In the genomic region with DNA sequence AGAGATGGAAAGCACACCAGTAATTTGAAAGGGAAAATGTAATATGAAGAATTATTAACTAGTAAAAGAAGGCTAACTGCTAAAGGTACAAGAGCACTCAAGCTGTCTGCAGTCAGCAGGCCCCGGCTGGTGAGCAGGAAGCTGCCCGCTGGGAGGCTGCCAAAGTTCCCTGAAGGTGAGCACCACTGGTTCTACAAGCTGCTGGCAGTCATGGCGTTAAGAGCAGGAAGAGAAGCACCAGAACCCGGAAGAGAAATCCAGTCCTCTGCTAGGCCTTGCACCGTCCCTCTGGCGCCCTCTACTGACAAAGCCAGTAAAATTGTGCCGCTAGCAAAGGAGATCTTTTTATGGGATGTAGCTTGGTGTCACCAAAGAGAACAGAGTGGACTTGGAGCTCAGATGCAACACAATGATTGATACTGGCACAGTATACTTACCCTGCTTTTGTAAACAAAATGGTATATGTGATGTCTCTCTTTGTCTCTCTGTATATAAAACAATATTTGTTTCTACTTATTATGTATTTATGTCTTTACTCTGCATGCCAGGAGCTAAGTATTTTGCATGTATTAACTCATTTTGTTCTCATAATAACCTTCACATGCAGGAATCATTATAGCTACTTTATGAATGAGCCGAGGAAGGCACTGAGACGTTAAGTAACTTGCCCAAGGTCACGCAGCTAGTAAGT, we compare ENCODE assay signal across 8 cellular contexts. TPM values are rescaled to one million over a fixed set of nuclear protein-coding genes. Genes with fewer than 3 reads are reported as not detected.
DNase-seq lines count a peak whose midpoint lies in the region; ATAC-seq and TF ChIP-seq lines count a peak whose summit lies in the region.

No MANE protein-coding gene starts in this region.

- H3K9me2 ChIP-seq in OCI-LY7 (ENCODE audit: insufficient read depth, low read length), result no peaks in the 10 kb centered on the region

- H3K79me2 ChIP-seq in OCI-LY7 (ENCODE audit: insufficient read depth, low read depth, low read length), result peaks cover 35% of the 10 kb centered on the region

- peaks cover 14 to 73% (median 45%) of the 10 kb centered on the region in 4 donors for H3K4me1 Mint-ChIP-seq in naive thymus-derived CD8-positive, alpha-beta T cell
- H3K4me1 Mint-ChIP-seq in stimulated activated memory B cell treated with anti-CD40 and anti-IgM and Interleukin-4, amounts not matched to agents 10 μg/mL and 1 μg/mL and 100 μg/mL, for 72 hours, result peaks cover 35% of the 10 kb centered on the region

- BruUV-seq in OCI-LY7 (replicated peaks; lab: Mats Ljungman, UMichigan), result no TSS peak

- CTCF ChIA-PET in OCI-LY7 (lab: Charles Lee; ENCODE audit: unreplicated experiment), result interaction anchor here (0.6 to 1.9 kb wide), 20 partner anchors 9 to 331 kb away, joined by 3 to 9 read pairs (median 6); a partner anchor contains a TSS

- H3K4me2 ChIP-seq in OCI-LY7 (ENCODE audit: low read length), result peak overlapping the region; percentile 82

- peak overlapping the region; percentile 97 for H2AFZ ChIP-seq in OCI-LY7 (ENCODE audit: low read length)

- peak overlapping the region; percentile 61 for H3K27ac ChIP-seq in OCI-LY7 (ENCODE audit: low read depth, low read length, poor library complexity, severe bottlenecking)

- POLR2A ChIA-PET in OCI-LY7 (lab: Charles Lee), result interaction anchor here (0.6 to 2.1 kb wide), 30 partner anchors 9 to 972 kb away, joined by 3 to 10 read pairs (median 4); a partner anchor contains a TSS
- POLR2A ChIA-PET in naive thymus-derived CD8-positive, alpha-beta T cell (lab: Charles Lee), result interaction anchor here (0.6 to 4.6 kb wide), 26 partner anchors 12 to 519 kb away, joined by 3 to 88 read pairs (median 4); a partner anchor contains a TSS

- 0 out of 2 replicates have a peak, but pooled peaks cover 5% of the 10 kb centered on the region for H3K36me3 ChIP-seq in OCI-LY7 (ENCODE audit: insufficient read depth, low read length)

- peaks cover 0 to 10% (median 2%) of the 10 kb centered on the region in 3 donors for H3K36me3 Mint-ChIP-seq in naive thymus-derived CD8-positive, alpha-beta T cell
- peaks cover 10% of the 10 kb centered on the region for H3K36me3 Mint-ChIP-seq in stimulated activated memory B cell treated with anti-CD40 and anti-IgM and Interleukin-4, amounts not matched to agents 10 μg/mL and 1 μg/mL and 100 μg/mL, for 72 hours

- peaks cover 14% of the 10 kb centered on the region; the same call in 1 of the 2 replicates for H4K20me1 ChIP-seq in OCI-LY7 (ENCODE audit: insufficient read depth, low read length)

- H3K4me3 Mint-ChIP-seq in naive thymus-derived CD8-positive, alpha-beta T cell, result peak overlapping the region; percentile 44 to 99 (median 96)
- peak overlapping the region; percentile 91 for H3K4me3 Mint-ChIP-seq in stimulated activated memory B cell treated with anti-CD40 and anti-IgM and Interleukin-4, amounts not matched to agents 10 μg/mL and 1 μg/mL and 100 μg/mL, for 72 hours

- H3K4me1 ChIP-seq in OCI-LY7 (ENCODE audit: insufficient read depth, low read length, poor library complexity, severe bottlenecking), result peaks cover 39% of the 10 kb centered on the region

- H3K27me3 Mint-ChIP-seq in naive thymus-derived CD8-positive, alpha-beta T cell, result no peaks in the 10 kb centered on the region
- no peaks in the 10 kb centered on the region for H3K27me3 Mint-ChIP-seq in stimulated activated memory B cell treated with anti-CD40 and anti-IgM and Interleukin-4, amounts not matched to agents 10 μg/mL and 1 μg/mL and 100 μg/mL, for 72 hours

- peak; percentile 97 for TF ChIP-seq CTCF in OCI-LY7 (conservative IDR thresholded peaks at IDR 0.05; ENCODE audit: low read length)

- peak overlapping the region; percentile 60 to 98 (median 89) for H3K27ac Mint-ChIP-seq in naive thymus-derived CD8-positive, alpha-beta T cell
- peak overlapping the region; percentile 84 for H3K27ac Mint-ChIP-seq in stimulated activated memory B cell treated with anti-CD40 and anti-IgM and Interleukin-4, amounts not matched to agents 10 μg/mL and 1 μg/mL and 100 μg/mL, for 72 hours

- H3K4me3 ChIP-seq in Jurkat, Clone E6-1 (ENCODE audit: low read length), result peak overlapping the region; percentile 96
- peak overlapping the region; percentile 78 for H3K4me3 ChIP-seq in OCI-LY7 (ENCODE audit: low read depth, low read length, poor library complexity, severe bottlenecking)

- H3K9me3 ChIP-seq in OCI-LY7 (ENCODE audit: low read length), result no peaks in the 10 kb centered on the region

- no peaks in the 10 kb centered on the region for H3K9me3 Mint-ChIP-seq in naive thymus-derived CD8-positive, alpha-beta T cell
- no peaks in the 10 kb centered on the region for H3K9me3 Mint-ChIP-seq in stimulated activated memory B cell treated with anti-CD40 and anti-IgM and Interleukin-4, amounts not matched to agents 10 μg/mL and 1 μg/mL and 100 μg/mL, for 72 hours

- intact Hi-C loops in OCI-LY7 (cut with micrococcal nuclease; ENCODE audit: unreplicated experiment), result loop anchor here (1.0 to 5.0 kb wide), 9 partner anchors 49 to 411 kb away; a partner anchor contains a TSS

- DNase-seq in DMS114 treated with DMSO at 0.1 percent for 48 hours (lab: John Stamatoyannopoulos, UW; ENCODE audit: unreplicated experiment) (peak; percentile 69), OCI-LY7 (ENCODE audit: low spot score) (peak; percentile 96), activated T-cell treated with anti-CD3 and anti-CD28 coated beads for 1 hour (ENCODE audit: low read depth) (peak; percentile 92)
- DNase-seq in Jurkat, Clone E6-1 (ENCODE audit: low read depth, low spot score), result peak; percentile 96
- peak; percentile 82 to 95 (median 90) for DNase-seq in naive thymus-derived CD8-positive, alpha-beta T cell

- ATAC-seq in GM21526 (IDR thresholded peaks at IDR 0.05; ENCODE audit: low FRiP score, unreplicated experiment), result peak; percentile 52
- ATAC-seq in esophagus mucosa, result peak; percentile 90
- ATAC-seq in naive thymus-derived CD8-positive, alpha-beta T cell, result peak; percentile 49 to 56
- ATAC-seq in stimulated activated memory B cell treated with anti-CD40 and anti-IgM and Interleukin-4, amounts not matched to agents 10 μg/mL and 1 μg/mL and 100 μg/mL, for 72 hours, result peak; percentile 79

RNA-seq across cellular contexts. Expression of a gene that starts 28.1 kb away (rescaled TPM):
- 41.9 TPM for polyA plus RNA-seq in Jurkat, Clone E6-1 (2012; ENCODE audit: insufficient read depth, insufficient read length)
- 30.5 and 32.4 TPM in 2 replicates for total RNA-seq in OCI-LY7 (2014; rRNA removed; shearing (Covaris generic))
- 34.7 and 35.9 TPM in 2 replicates for total RNA-seq in OCI-LY7 (2022)
- total RNA-seq in esophagus mucosa, result 22.5 TPM
- 100 to 1,000 TPM; 209 to 212 TPM for total RNA-seq in naive thymus-derived CD8-positive, alpha-beta T cell
- polyA plus RNA-seq in naive thymus-derived CD8-positive, alpha-beta T cell, result 10 to 100 TPM; 25.0 to 56.5 (median 26.1) TPM

RNA-seq across cellular contexts. Expression of a gene that starts 49.3 kb away (rescaled TPM):
- 3.7 TPM for polyA plus RNA-seq in Jurkat, Clone E6-1 (2012; ENCODE audit: insufficient read depth, insufficient read length)
- total RNA-seq in OCI-LY7 (2014; rRNA removed; shearing (Covaris generic)), result 0.46 and 1.2 TPM in 2 replicates
- total RNA-seq in OCI-LY7 (2022) (0.42 and 0.51 TPM in 2 replicates), esophagus mucosa (11.2 TPM)
- total RNA-seq in naive thymus-derived CD8-positive, alpha-beta T cell, result 10 to 100 TPM; 47.2 to 48.1 TPM
- 10 to 100 TPM in 2 of 3 donors, 1 to 10 TPM in 1; 8.6 to 17.5 (median 14.6) TPM for polyA plus RNA-seq in naive thymus-derived CD8-positive, alpha-beta T cell

Comparison
In these comparisons a context has a peak if more than half of its experiments do, and no peak if none do; other contexts are left out.
1. Peak in every context shown above with its lines: DNase-seq, ATAC-seq, H3K4me3 ChIP-seq and H3K27ac ChIP-seq.